In the genomic region with DNA sequence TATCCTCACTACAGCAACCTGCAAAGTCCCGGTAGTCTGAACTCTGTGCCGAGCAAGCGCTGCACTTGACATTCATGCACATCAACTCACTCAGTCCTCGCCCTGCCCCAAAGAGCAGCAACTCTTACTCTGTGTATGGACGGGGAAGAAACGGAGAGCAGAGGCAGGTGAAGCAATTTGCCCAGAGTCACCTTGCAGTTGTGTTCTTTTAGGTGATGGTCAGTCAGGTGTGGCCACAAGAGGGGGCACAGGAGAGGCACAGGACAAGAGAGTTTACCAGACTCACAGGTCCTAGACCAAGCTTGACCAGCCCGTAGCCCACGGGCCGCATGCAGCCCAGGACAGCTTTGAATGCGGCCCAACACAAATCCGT, we compare ENCODE assay signal across 16 cellular contexts. TPM values are rescaled to one million over a fixed set of nuclear protein-coding genes. Genes with fewer than 3 reads are reported as not detected.
DNase-seq lines count a peak whose midpoint lies in the region; TF ChIP-seq lines count a peak whose summit lies in the region.
"Had no signal": no experiment of that assay in that cellular context is flagged by ENCODE, and none has a peak within 500 bp of the region (broad histone marks: within the 10 kb centered on the region; RNA-seq: fewer than 3 reads in every experiment).

No MANE protein-coding gene starts in this region.

- POLR2A ChIA-PET in MCF 10A (lab: Yijun Ruan, JAX) = no interaction called here

- H3K36me3 Mint-ChIP-seq in MCF 10A (ENCODE audit: insufficient read depth, unreplicated experiment) = no peaks in the 10 kb centered on the region

- DNase-seq in MCF 10A (ENCODE audit: unreplicated experiment) = peak; percentile 32
- no peak for DNase-seq in mammary epithelial cell
- peak; percentile 28 for DNase-seq in RPMI8226
- no peak for DNase-seq in foreskin fibroblast
- DNase-seq in smooth muscle cell (lab: John Stamatoyannopoulos, UW; ENCODE audit: unreplicated experiment) = no peak
- no peak for DNase-seq in activated gamma-delta T cell (lab: John Stamatoyannopoulos, UW)
- no peak for DNase-seq in stimulated activated CD4-positive, alpha-beta T cell treated with anti-CD3 and anti-CD28 coated beads, Interleukin-2, amount 100 ng/mL, for 24 hours
- no peak for DNase-seq in NCI-H510A (lab: John Stamatoyannopoulos, UW)
- DNase-seq: activated CD4-positive, CD25-positive, alpha-beta regulatory T cell; activated T-cell treated with anti-CD3 and anti-CD28 coated beads, Interleukin-2, amount 50 U/mL, for 72 hours; foreskin keratinocyte; KG1; lower lobe of right lung; NCI-H2171 had no signal

- H3K9me3 Mint-ChIP-seq in MCF 10A (ENCODE audit: unreplicated experiment) = no peaks in the 10 kb centered on the region
- H3K9me3 Mint-ChIP-seq: activated T-cell treated with anti-CD3 and anti-CD28 coated beads, Interleukin-2, amount 50 U/mL, for 72 hours; central memory CD8-positive, alpha-beta T cell had no signal

- H3K4me3 ChIP-seq in mammary epithelial cell (replicated peaks in 1 of 3; ENCODE audit: insufficient read depth in 1 of 3, low read depth in 2 of 3, low read length in 3 of 3) (no peak overlapping the region), foreskin fibroblast (ENCODE audit: low read depth in 1 of 2, low read length in 2 of 2) (no peak overlapping the region), smooth muscle cell (no peak overlapping the region)
- H3K4me3 ChIP-seq: lower lobe of right lung, prostate gland had no signal

- no peak overlapping the region for H2AFZ ChIP-seq in mammary epithelial cell (ENCODE audit: low read depth, low read length)
- no peak overlapping the region for H2AFZ ChIP-seq in smooth muscle cell (ENCODE audit: low read depth)

- intact Hi-C loops in MCF 10A (cut with micrococcal nuclease) (no loop called here), mammary epithelial cell (cut with micrococcal nuclease) (no loop called here)

- no TSS peak for BruUV-seq in MCF 10A (replicated peaks; lab: Mats Ljungman, UMichigan)
- BruUV-seq in mammary epithelial cell (replicated peaks; lab: Mats Ljungman, UMichigan) = no TSS peak

- H4K20me1 ChIP-seq in mammary epithelial cell (ENCODE audit: insufficient read depth, low read length) (no peaks in the 10 kb centered on the region), smooth muscle cell (ENCODE audit: low read depth) (no peaks in the 10 kb centered on the region)

- 72% methylated on average over 7 of the region's 11 CpGs for WGBS in mammary epithelial cell (ENCODE audit: low coverage, missing lambda C conversion rate)
- 85% methylated on average over 11 of the region's 11 CpGs for WGBS in smooth muscle cell (ENCODE audit: low lambda C conversion rate)

- H3K27me3 ChIP-seq in mammary epithelial cell (ENCODE audit: insufficient read depth, low read length) (peaks cover 7% of the 10 kb centered on the region), smooth muscle cell (ENCODE audit: low read depth) (peaks cover 7% of the 10 kb centered on the region)

- H3K27ac ChIP-seq in mammary epithelial cell (ENCODE audit: insufficient read depth, low read depth, low read length) (no peak overlapping the region), smooth muscle cell (ENCODE audit: low read depth) (no peak overlapping the region)
- H3K27ac ChIP-seq: foreskin keratinocyte, lower lobe of right lung, prostate gland had no signal

- TF ChIP-seq CTCF in MCF 10A (IDR thresholded peaks at IDR 0.05; ENCODE audit: unreplicated experiment) = peak; percentile 6
- TF ChIP-seq CTCF in mammary epithelial cell (conservative IDR thresholded peaks at IDR 0.05 in 1 of 2, IDR thresholded peaks at IDR 0.05 in 1 of 2; ENCODE audit: extremely low read depth in 1 of 2, insufficient read depth in 1 of 2, low read depth in 1 of 2, low read length in 2 of 2) = peak in 1 of 2 donors; percentile 36
- peak; percentile 20 for TF ChIP-seq CTCF in foreskin fibroblast (IDR thresholded peaks at IDR 0.05; ENCODE audit: low read depth, low read length)
- peak; percentile 12 for TF ChIP-seq CTCF in smooth muscle cell (IDR thresholded peaks at IDR 0.05; ENCODE audit: borderline replicate concordance, insufficient read depth, poor library complexity, severe bottlenecking)

- H3F3A ChIP-seq in smooth muscle cell (ENCODE audit: low read depth) = no peaks in the 10 kb centered on the region

- H3K4me2 ChIP-seq in mammary epithelial cell (ENCODE audit: insufficient read depth, low read depth, low read length) = no peak overlapping the region
- no peak overlapping the region for H3K4me2 ChIP-seq in smooth muscle cell

- dilution Hi-C loops in mammary epithelial cell (cut with HindIII; ENCODE audit: low sequenced_read_pairs) = no loop called here

- no peak overlapping the region for H3K27ac Mint-ChIP-seq in MCF 10A (ENCODE audit: low read depth, unreplicated experiment)
- H3K27ac Mint-ChIP-seq: activated T-cell treated with anti-CD3 and anti-CD28 coated beads, Interleukin-2, amount 50 U/mL, for 72 hours had no signal

- no peak overlapping the region for H3K9ac ChIP-seq in mammary epithelial cell (ENCODE audit: insufficient read depth, low read length)
- no peak overlapping the region for H3K9ac ChIP-seq in smooth muscle cell (ENCODE audit: low read depth)

- no peak overlapping the region for H3K4me3 Mint-ChIP-seq in MCF 10A (ENCODE audit: unreplicated experiment)
- H3K4me3 Mint-ChIP-seq: activated T-cell treated with anti-CD3 and anti-CD28 coated beads, Interleukin-2, amount 50 U/mL, for 72 hours; central memory CD8-positive, alpha-beta T cell had no signal

- no peaks in the 10 kb centered on the region for H3K4me1 Mint-ChIP-seq in MCF 10A (ENCODE audit: insufficient read depth, unreplicated experiment)
- H3K4me1 Mint-ChIP-seq: central memory CD8-positive, alpha-beta T cell had no signal

- in situ Hi-C loops in mammary epithelial cell (cut with MboI; ENCODE audit: low sequenced_read_pairs in 2 of 2) = no loop called here

- H3K9me3 ChIP-seq in mammary epithelial cell (replicated peaks; ENCODE audit: insufficient read depth, low read length) (no peaks in the 10 kb centered on the region), smooth muscle cell (replicated peaks; ENCODE audit: low read depth) (no peaks in the 10 kb centered on the region)
- H3K9me3 ChIP-seq: lower lobe of right lung, prostate gland had no signal

- H3K79me2 ChIP-seq in mammary epithelial cell (ENCODE audit: insufficient read depth, low read length) (no peaks in the 10 kb centered on the region), smooth muscle cell (ENCODE audit: low read depth) (no peaks in the 10 kb centered on the region)

- H3K27me3 Mint-ChIP-seq in MCF 10A (ENCODE audit: insufficient read depth, unreplicated experiment) = peaks cover 84% of the 10 kb centered on the region

- no peaks in the 10 kb centered on the region for H3K4me1 ChIP-seq in mammary epithelial cell (ENCODE audit: insufficient read depth, low read length)
- peaks cover 2% of the 10 kb centered on the region for H3K4me1 ChIP-seq in smooth muscle cell (ENCODE audit: low read depth)
- H3K4me1 ChIP-seq: foreskin keratinocyte, lower lobe of right lung, prostate gland had no signal

- H3K36me3 ChIP-seq in mammary epithelial cell (ENCODE audit: insufficient read depth, low read length) (no peaks in the 10 kb centered on the region), smooth muscle cell (ENCODE audit: low read depth) (no peaks in the 10 kb centered on the region)
- H3K36me3 ChIP-seq: lower lobe of right lung, prostate gland had no signal

- CTCF ChIA-PET in MCF 10A (lab: Yijun Ruan, JAX) = interaction anchor here (0.6 to 1.2 kb wide), 4 partner anchors 14 to 237 kb away, joined by 3 to 5 read pairs (median 3); no protein-coding TSS in a partner anchor
- CTCF ChIA-PET in mammary epithelial cell (lab: Charles Lee; ENCODE audit: low non-redundant PET) = no interaction called here

RNA-seq across cellular contexts. Expression of a gene that starts 39.1 kb away (rescaled TPM):
- total RNA-seq in MCF 10A (2022) (not detected in 2 replicates), mammary epithelial cell (1 to 10 TPM in 1 of 2 donors, under 1 TPM in 1; 0.12 to 1.3 TPM), smooth muscle cell (2.8 and 5.8 TPM in 2 replicates)
- polyA plus RNA-seq in mammary epithelial cell (0.06 TPM), smooth muscle cell (2.6 and 3.0 TPM in 2 replicates)
- polyA minus RNA-seq in mammary epithelial cell = not detected
- total RNA-seq: foreskin keratinocyte had no signal

Comparison
In these comparisons a context has a peak if more than half of its experiments do, and no peak if none do; other contexts are left out.
1. DNase-seq: peak in MCF 10A (single experiment) and RPMI8226 (single experiment); none in mammary epithelial cell (single experiment), foreskin fibroblast (0 of 2), smooth muscle cell (single experiment), activated gamma-delta T cell (single experiment), stimulated activated CD4-positive, alpha-beta T cell treated with anti-CD3 and anti-CD28 coated beads, Interleukin-2, amount 100 ng/mL, for 24 hours (0 of 2) and NCI-H510A (single experiment).